ENCODE assay signal across 6 cellular contexts in the genomic region with DNA sequence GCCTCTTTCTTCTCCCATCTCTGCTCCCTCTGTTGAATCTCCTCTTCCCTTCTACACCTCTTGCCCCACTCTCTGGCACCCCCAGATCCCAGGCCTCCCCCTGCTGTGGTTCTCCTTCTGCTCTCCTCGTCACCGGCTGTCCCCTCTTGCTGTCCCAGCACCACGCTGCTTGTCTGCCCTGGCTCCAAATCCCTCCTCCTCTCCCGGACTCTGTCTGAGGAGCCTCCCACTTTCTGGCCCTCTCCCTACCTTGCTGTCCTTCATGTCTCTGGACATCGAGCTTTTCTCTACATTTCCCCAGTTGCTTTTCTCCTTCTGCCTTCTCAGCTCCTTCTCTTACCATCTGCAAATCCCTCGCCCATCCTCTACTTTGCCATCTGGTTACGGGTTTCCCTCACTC. TPM values are rescaled to one million over a fixed set of nuclear protein-coding genes. Genes with fewer than 3 reads are reported as not detected.
DNase-seq lines count a peak whose midpoint lies in the region; ATAC-seq, FAIRE-seq and TF ChIP-seq lines count a peak whose summit lies in the region.

No MANE protein-coding gene starts in this region.

- TF ChIP-seq CTCF in glutamatergic neuron (IDR thresholded peaks at IDR 0.05; ENCODE audit: partially characterized antibody, unreplicated experiment) = no peak
- TF ChIP-seq CTCF in tibial nerve (IDR thresholded peaks at IDR 0.05) = no peak

- H3K27me3 Mint-ChIP-seq in activated T-cell treated with anti-CD3 and anti-CD28 coated beads, Interleukin-2, amount 50 U/mL, for 4 hours (ENCODE audit: low read depth) = peaks cover 2% of the 10 kb centered on the region
- H3K27me3 Mint-ChIP-seq in glutamatergic neuron (ENCODE audit: unreplicated experiment) = peaks cover 4% of the 10 kb centered on the region

- H3K36me3 Mint-ChIP-seq in activated T-cell treated with anti-CD3 and anti-CD28 coated beads, Interleukin-2, amount 50 U/mL, for 4 hours (ENCODE audit: insufficient read depth) = peaks cover 34% of the 10 kb centered on the region
- H3K36me3 Mint-ChIP-seq in glutamatergic neuron (ENCODE audit: unreplicated experiment) = peaks cover 14% of the 10 kb centered on the region

- no peaks in the 10 kb centered on the region for H3K27me3 ChIP-seq in tibial nerve

- peak overlapping the region; percentile 25 for H3K27ac Mint-ChIP-seq in glutamatergic neuron (ENCODE audit: unreplicated experiment)

- H3K36me3 ChIP-seq in tibial nerve = peaks cover 0 to 49% (median 4%) of the 10 kb centered on the region in 3 donors

- TF ChIP-seq POLR2A in tibial nerve (IDR thresholded peaks at IDR 0.05) = no peak

- peak overlapping the region in 2 of 4 donors; percentile 83 to 87 for H3K27ac ChIP-seq in tibial nerve

- no peak for TF ChIP-seq EP300 in tibial nerve (IDR thresholded peaks at IDR 0.05)

- DNase-seq in activated T-cell treated with anti-CD3 and anti-CD28 coated beads, Interleukin-2, amount 50 U/mL, for 4 hours = no peak
- DNase-seq in activated T-cell treated with anti-CD3 and anti-CD28 coated beads for 4 hours (no peak), glutamatergic neuron (peak; percentile 18), tibial nerve (ENCODE audit: low spot score in 2 of 2) (no peak), NCI-H187 (lab: John Stamatoyannopoulos, UW) (no peak), HTR-8/SVneo (ENCODE audit: insufficient read length, low spot score) (no peak)

- no peak for ATAC-seq in activated T-cell treated with anti-CD3 and anti-CD28 coated beads, Interleukin-2, amount 50 U/mL, for 4 hours

- peaks cover 17% of the 10 kb centered on the region for H3K4me1 Mint-ChIP-seq in activated T-cell treated with anti-CD3 and anti-CD28 coated beads, Interleukin-2, amount 50 U/mL, for 4 hours (ENCODE audit: low read depth)
- no peaks in the 10 kb centered on the region for H3K4me1 Mint-ChIP-seq in glutamatergic neuron (ENCODE audit: low read depth, unreplicated experiment)

- peak overlapping the region; percentile 43 to 82 (median 66) for H3K4me3 ChIP-seq in tibial nerve

- H3K4me3 Mint-ChIP-seq in activated T-cell treated with anti-CD3 and anti-CD28 coated beads, Interleukin-2, amount 50 U/mL, for 4 hours = peak overlapping the region; percentile 83
- H3K4me3 Mint-ChIP-seq in glutamatergic neuron (ENCODE audit: unreplicated experiment) = peak overlapping the region; percentile 88

- peaks cover 0 to 23% (median 6%) of the 10 kb centered on the region in 4 donors for H3K4me1 ChIP-seq in tibial nerve

- WGBS in tibial nerve, 2 donors = 15 to 19% methylated on average over 7 of the region's 7 CpGs

- H3K9me3 Mint-ChIP-seq in activated T-cell treated with anti-CD3 and anti-CD28 coated beads, Interleukin-2, amount 50 U/mL, for 4 hours = peaks cover 43% of the 10 kb centered on the region
- peaks cover 7% of the 10 kb centered on the region for H3K9me3 Mint-ChIP-seq in glutamatergic neuron (ENCODE audit: unreplicated experiment)

- peaks cover 0 to 58% (median 2%) of the 10 kb centered on the region in 4 donors for H3K9me3 ChIP-seq in tibial nerve

- FAIRE-seq in HTR-8/SVneo (lab: Jason Lieb, UNC) = no peak

RNA-seq across cellular contexts. Expression of gene ZNF347, which starts 1.3 kb away (rescaled TPM):
- total RNA-seq in activated T-cell treated with anti-CD3 and anti-CD28 coated beads, Interleukin-2, amount 50 U/mL, for 4 hours = 1 to 10 TPM; 3.0 to 5.1 (median 3.1) TPM
- total RNA-seq in glutamatergic neuron (ENCODE audit: unreplicated experiment) = 11.1 TPM
- total RNA-seq in tibial nerve = 10 to 100 TPM; 13.1 to 21.9 (median 16.2) TPM

RNA-seq across cellular contexts. Expression of gene ZNF415, which starts 24.9 kb away (rescaled TPM):
- total RNA-seq in activated T-cell treated with anti-CD3 and anti-CD28 coated beads, Interleukin-2, amount 50 U/mL, for 4 hours = under 1 TPM; 0.33 to 0.46 (median 0.45) TPM
- 12.7 TPM for total RNA-seq in glutamatergic neuron (ENCODE audit: unreplicated experiment)
- 1 to 10 TPM; 4.5 to 9.8 (median 5.7) TPM for total RNA-seq in tibial nerve

RNA-seq across cellular contexts. Expression of gene ZNF665, which starts 35.6 kb away (rescaled TPM):
- total RNA-seq in activated T-cell treated with anti-CD3 and anti-CD28 coated beads, Interleukin-2, amount 50 U/mL, for 4 hours = under 1 TPM; 0.57 to 0.71 (median 0.66) TPM
- total RNA-seq in glutamatergic neuron (ENCODE audit: unreplicated experiment) = 1.1 TPM
- total RNA-seq in tibial nerve = 10 to 100 TPM in 1 of 4 donors, 1 to 10 TPM in 3; 5.4 to 19.6 (median 6.1) TPM

RNA-seq across cellular contexts. Expression of gene ZNF160, which starts 54.4 kb away (rescaled TPM):
- 10 to 100 TPM in 2 of 3 donors, 1 to 10 TPM in 1; 9.0 to 14.8 (median 12.4) TPM for total RNA-seq in activated T-cell treated with anti-CD3 and anti-CD28 coated beads, Interleukin-2, amount 50 U/mL, for 4 hours
- total RNA-seq in glutamatergic neuron (ENCODE audit: unreplicated experiment) (127 TPM), tibial nerve (10 to 100 TPM; 38.9 to 65.7 (median 45.4) TPM)
